In genomic region chr2:202944403-202944802, GRCh38 we compare ENCODE assay signal across 27 cellular contexts. TPM values are rescaled to one million over a fixed set of nuclear protein-coding genes. Genes with fewer than 3 reads are reported as not detected.
A peak's percentile ranks its signal among the peaks of the same experiment; 100 is the strongest.
DNase-seq lines count a peak whose midpoint lies in the region; ATAC-seq, FAIRE-seq and TF ChIP-seq lines count a peak whose summit lies in the region.
"Had no signal": no experiment of that assay in that cellular context is flagged by ENCODE, and none has a peak within 500 bp of the region (broad histone marks: within the 10 kb centered on the region; RNA-seq: fewer than 3 reads in every experiment).

No MANE protein-coding gene starts in this region.

- H3K9me3 ChIP-seq in mammary epithelial cell (replicated peaks; ENCODE audit: insufficient read depth, low read length) (peaks cover 3% of the 10 kb centered on the region), tibial nerve (peaks cover 0 to 17% (median 4%) of the 10 kb centered on the region in 4 donors)
- H3K9me3 ChIP-seq: thoracic aorta, vagina had no signal

- POLR2A ChIA-PET in MCF 10A (lab: Yijun Ruan, JAX) = interaction anchor here (1.1 to 1.5 kb wide), 2 partner anchors 13 to 22 kb away, joined by 4 to 5 read pairs; no protein-coding TSS in a partner anchor

- peaks cover 7% of the 10 kb centered on the region for H3K9me3 Mint-ChIP-seq in MCF 10A (ENCODE audit: unreplicated experiment)
- peaks cover 8% of the 10 kb centered on the region for H3K9me3 Mint-ChIP-seq in activated CD8-positive, alpha-beta memory T cell treated with anti-CD3 and anti-CD28 coated beads, Interleukin-2, amount 10 ng/mL, durations not matched to agents 7 days and 5 days (ENCODE audit: low read depth)

- DNase-seq in MCF 10A (ENCODE audit: unreplicated experiment) (peak; percentile 36), mammary epithelial cell (no peak), RCC 7860 (ENCODE audit: low spot score) (no peak), fibroblast of peridontal ligament (ENCODE audit: extremely low read depth) (peak; percentile 35), renal cortical epithelial cell (ENCODE audit: low read depth) (peak; percentile 64), tibial nerve (ENCODE audit: low spot score in 2 of 2) (no peak), substantia nigra (lab: John Stamatoyannopoulos, UW) (no peak)
- DNase-seq in activated CD8-positive, alpha-beta memory T cell treated with anti-CD3 and anti-CD28 coated beads, Interleukin-2, amount 10 ng/mL, durations not matched to agents 7 days and 5 days = no peak
- DNase-seq: activated CD4-positive, alpha-beta T cell treated with anti-CD3 and anti-CD28 coated beads, Interleukin-2, amount 10 ng/mL, durations not matched to agents 7 days and 5 days; activated T-cell treated with anti-CD3 and anti-CD28 coated beads, Interleukin-2, amount 50 U/mL, for 48 hours; DMS53; effector memory CD4-positive, alpha-beta T cell; midbrain; naive thymus-derived CD4-positive, alpha-beta T cell; NCI-H1092; NCI-H187 treated with DMSO at 0.1 percent for 48 hours; NCI-H524 treated with DMSO at 0.1 percent for 48 hours; occipital lobe; psoas muscle; stimulated activated naive CD8-positive, alpha-beta T cell treated with anti-CD3 and anti-CD28 coated beads, Interleukin-15, Interleukin-2, amounts not matched to agents 100 U/mL and 50 U/mL, for 24 hours; T1000 had no signal

- H3K79me2 ChIP-seq in mammary epithelial cell (ENCODE audit: insufficient read depth, low read length) = no peaks in the 10 kb centered on the region

- H3K4me3 Mint-ChIP-seq in MCF 10A (ENCODE audit: unreplicated experiment) = no peak overlapping the region
- H3K4me3 Mint-ChIP-seq in activated CD8-positive, alpha-beta memory T cell treated with anti-CD3 and anti-CD28 coated beads, Interleukin-2, amount 10 ng/mL, durations not matched to agents 7 days and 5 days = no peak overlapping the region
- H3K4me3 Mint-ChIP-seq: activated CD4-positive, alpha-beta T cell treated with anti-CD3 and anti-CD28 coated beads, Interleukin-2, amount 10 ng/mL, durations not matched to agents 7 days and 5 days; IgD-negative memory B cell; naive thymus-derived CD4-positive, alpha-beta T cell had no signal

- H3K4me1 Mint-ChIP-seq in MCF 10A (ENCODE audit: insufficient read depth, unreplicated experiment) = no peaks in the 10 kb centered on the region
- no peaks in the 10 kb centered on the region for H3K4me1 Mint-ChIP-seq in activated CD8-positive, alpha-beta memory T cell treated with anti-CD3 and anti-CD28 coated beads, Interleukin-2, amount 10 ng/mL, durations not matched to agents 7 days and 5 days
- H3K4me1 Mint-ChIP-seq: activated CD4-positive, alpha-beta T cell treated with anti-CD3 and anti-CD28 coated beads, Interleukin-2, amount 10 ng/mL, durations not matched to agents 7 days and 5 days had no signal

- BruUV-seq in MCF 10A (replicated peaks; lab: Mats Ljungman, UMichigan) (no TSS peak), mammary epithelial cell (replicated peaks; lab: Mats Ljungman, UMichigan) (no TSS peak)

- H2AFZ ChIP-seq in mammary epithelial cell (ENCODE audit: low read depth, low read length) = no peak overlapping the region

- no peak overlapping the region for H3K4me3 ChIP-seq in mammary epithelial cell (replicated peaks in 1 of 3; ENCODE audit: insufficient read depth in 1 of 3, low read depth in 2 of 3, low read length in 3 of 3)
- H3K4me3 ChIP-seq in tibial nerve = no peak overlapping the region
- H3K4me3 ChIP-seq: coronary artery, psoas muscle, thoracic aorta, vagina had no signal

- H3K27me3 Mint-ChIP-seq in MCF 10A (ENCODE audit: insufficient read depth, unreplicated experiment) = no peaks in the 10 kb centered on the region
- H3K27me3 Mint-ChIP-seq in activated CD8-positive, alpha-beta memory T cell treated with anti-CD3 and anti-CD28 coated beads, Interleukin-2, amount 10 ng/mL, durations not matched to agents 7 days and 5 days = no peaks in the 10 kb centered on the region
- H3K27me3 Mint-ChIP-seq: activated CD4-positive, alpha-beta T cell treated with anti-CD3 and anti-CD28 coated beads, Interleukin-2, amount 10 ng/mL, durations not matched to agents 7 days and 5 days; IgD-negative memory B cell; naive thymus-derived CD4-positive, alpha-beta T cell had no signal

- dilution Hi-C loops in mammary epithelial cell (cut with HindIII; ENCODE audit: low sequenced_read_pairs) = no loop called here

- no peaks in the 10 kb centered on the region for H3K36me3 ChIP-seq in mammary epithelial cell (ENCODE audit: insufficient read depth, low read length)
- peaks cover 0 to 70% (median 2%) of the 10 kb centered on the region in 3 donors for H3K36me3 ChIP-seq in tibial nerve
- H3K36me3 ChIP-seq: vagina had no signal

- intact Hi-C loops in MCF 10A (cut with micrococcal nuclease) (no loop called here), mammary epithelial cell (cut with micrococcal nuclease) (no loop called here)

- no peak for TF ChIP-seq CTCF in MCF 10A (IDR thresholded peaks at IDR 0.05; ENCODE audit: unreplicated experiment)
- TF ChIP-seq CTCF in mammary epithelial cell (conservative IDR thresholded peaks at IDR 0.05 in 1 of 2, IDR thresholded peaks at IDR 0.05 in 1 of 2; ENCODE audit: extremely low read depth in 1 of 2, insufficient read depth in 1 of 2, low read depth in 1 of 2, low read length in 2 of 2) = no peak
- no peak for TF ChIP-seq CTCF in tibial nerve (IDR thresholded peaks at IDR 0.05)

- peaks cover 41% of the 10 kb centered on the region for H3K36me3 Mint-ChIP-seq in MCF 10A (ENCODE audit: insufficient read depth, unreplicated experiment)
- H3K36me3 Mint-ChIP-seq in activated CD8-positive, alpha-beta memory T cell treated with anti-CD3 and anti-CD28 coated beads, Interleukin-2, amount 10 ng/mL, durations not matched to agents 7 days and 5 days = peaks cover 45% of the 10 kb centered on the region

- no peaks in the 10 kb centered on the region for H4K20me1 ChIP-seq in mammary epithelial cell (ENCODE audit: insufficient read depth, low read length)

- H3K27me3 ChIP-seq in mammary epithelial cell (ENCODE audit: insufficient read depth, low read length) (no peaks in the 10 kb centered on the region), tibial nerve (no peaks in the 10 kb centered on the region)
- H3K27me3 ChIP-seq: vagina had no signal

- FAIRE-seq in RCC 7860 (lab: Jason Lieb, UNC) = peak; percentile 85

- H3K4me1 ChIP-seq in mammary epithelial cell (ENCODE audit: insufficient read depth, low read length) (no peaks in the 10 kb centered on the region), tibial nerve (no peaks in the 10 kb centered on the region)
- H3K4me1 ChIP-seq: psoas muscle, vagina had no signal

- H3K27ac ChIP-seq in mammary epithelial cell (ENCODE audit: insufficient read depth, low read depth, low read length) (no peak overlapping the region), tibial nerve (no peak overlapping the region), substantia nigra (ENCODE audit: low read depth, low read length, poor library complexity, severe bottlenecking) (no peak overlapping the region)
- H3K27ac ChIP-seq: 22Rv1, coronary artery, psoas muscle, thoracic aorta, vagina had no signal

- no peak overlapping the region for H3K4me2 ChIP-seq in mammary epithelial cell (ENCODE audit: insufficient read depth, low read depth, low read length)

- CTCF ChIA-PET in MCF 10A (lab: Yijun Ruan, JAX) = no interaction called here
- CTCF ChIA-PET in mammary epithelial cell (lab: Charles Lee; ENCODE audit: low non-redundant PET) = no interaction called here
- CTCF ChIA-PET in activated CD8-positive, alpha-beta memory T cell treated with anti-CD3 and anti-CD28 coated beads, Interleukin-2, amount 10 ng/mL, durations not matched to agents 7 days and 5 days (lab: Charles Lee) = no interaction called here

- peak overlapping the region; percentile 47 for H3K27ac Mint-ChIP-seq in MCF 10A (ENCODE audit: low read depth, unreplicated experiment)
- no peak overlapping the region for H3K27ac Mint-ChIP-seq in activated CD8-positive, alpha-beta memory T cell treated with anti-CD3 and anti-CD28 coated beads, Interleukin-2, amount 10 ng/mL, durations not matched to agents 7 days and 5 days
- H3K27ac Mint-ChIP-seq: activated CD4-positive, alpha-beta T cell treated with anti-CD3 and anti-CD28 coated beads, Interleukin-2, amount 10 ng/mL, durations not matched to agents 7 days and 5 days; IgD-negative memory B cell; naive thymus-derived CD4-positive, alpha-beta T cell had no signal

- TF ChIP-seq EP300 in tibial nerve (IDR thresholded peaks at IDR 0.05) = no peak

- in situ Hi-C loops in mammary epithelial cell (cut with MboI; ENCODE audit: low sequenced_read_pairs in 2 of 2) = no loop called here

- WGBS in mammary epithelial cell (ENCODE audit: low coverage, missing lambda C conversion rate) = 93% methylated on average over 1 of the region's 1 CpG
- WGBS in tibial nerve, 2 donors = 74 to 77% methylated on average over 1 of the region's 1 CpG

- no peak for ATAC-seq in activated CD8-positive, alpha-beta memory T cell treated with anti-CD3 and anti-CD28 coated beads, Interleukin-2, amount 10 ng/mL, durations not matched to agents 7 days and 5 days
- ATAC-seq: naive thymus-derived CD4-positive, alpha-beta T cell; Panc1; psoas muscle; stimulated activated naive CD8-positive, alpha-beta T cell treated with anti-CD3 and anti-CD28 coated beads, Interleukin-15, Interleukin-2, amounts not matched to agents 100 U/mL and 50 U/mL, for 24 hours had no signal

- no peak for TF ChIP-seq POLR2A in tibial nerve (IDR thresholded peaks at IDR 0.05)

- H3K9ac ChIP-seq in mammary epithelial cell (ENCODE audit: insufficient read depth, low read length) = no peak overlapping the region

RNA-seq across cellular contexts. Expression of gene CARF, which starts 32.3 kb away (rescaled TPM):
- 6.8 and 8.2 TPM in 2 replicates for total RNA-seq in MCF 10A (2022)
- total RNA-seq in mammary epithelial cell = 10 to 100 TPM in 1 of 2 donors, 1 to 10 TPM in 1; 6.5 to 13.0 TPM
- polyA plus RNA-seq in mammary epithelial cell = 3.3 TPM
- 7.9 TPM for polyA minus RNA-seq in mammary epithelial cell
- 3.3 and 9.2 TPM in 2 replicates for total RNA-seq in renal cortical epithelial cell
- 10 to 100 TPM; 14.4 to 32.6 (median 19.7) TPM for total RNA-seq in tibial nerve
- total RNA-seq in activated CD8-positive, alpha-beta memory T cell treated with anti-CD3 and anti-CD28 coated beads, Interleukin-2, amount 10 ng/mL, durations not matched to agents 7 days and 5 days = 10 to 100 TPM in 1 of 2 experiments, 1 to 10 TPM in 1; 8.2 to 11.5 TPM

RNA-seq across cellular contexts. Expression of gene WDR12, which starts 32.9 kb away (rescaled TPM):
- total RNA-seq in MCF 10A (2022) = 141 and 146 TPM in 2 replicates
- total RNA-seq in mammary epithelial cell = 10 to 100 TPM; 31.2 to 86.9 TPM
- 33.1 TPM for polyA plus RNA-seq in mammary epithelial cell
- polyA minus RNA-seq in mammary epithelial cell = 12.9 TPM
- total RNA-seq in renal cortical epithelial cell = 38.4 and 41.1 TPM in 2 replicates
- 10 to 100 TPM in 3 of 4 donors, 1 to 10 TPM in 1; 9.8 to 18.3 (median 12.4) TPM for total RNA-seq in tibial nerve
- total RNA-seq in activated CD8-positive, alpha-beta memory T cell treated with anti-CD3 and anti-CD28 coated beads, Interleukin-2, amount 10 ng/mL, durations not matched to agents 7 days and 5 days = 10 to 100 TPM; 51.8 to 81.7 TPM

Comparison
In these comparisons a context has a peak if more than half of its experiments do, and no peak if none do; other contexts are left out.
1. DNase-seq: peak in MCF 10A (single experiment), fibroblast of peridontal ligament (single experiment) and renal cortical epithelial cell (single experiment); none in mammary epithelial cell (single experiment), RCC 7860 (single experiment), tibial nerve (0 of 2), substantia nigra (0 of 49) and activated CD8-positive, alpha-beta memory T cell treated with anti-CD3 and anti-CD28 coated beads, Interleukin-2, amount 10 ng/mL, durations not matched to agents 7 days and 5 days (single experiment).